ENCODE assay signal across 8 cellular contexts in genomic region chr10:6202684-6203330, GRCh38. TPM values are rescaled to one million over a fixed set of nuclear protein-coding genes. Genes with fewer than 3 reads are reported as not detected.
A peak's percentile ranks its signal among the peaks of the same experiment; 100 is the strongest.
DNase-seq lines count a peak whose midpoint lies in the region; ATAC-seq and TF ChIP-seq lines count a peak whose summit lies in the region.

Gene PFKFB3, plus strand, starts transcription at chr10:6202932. Its CDS starts 329 bp downstream, at chr10:6203261.

- H3K4me3 Mint-ChIP-seq in endothelial cell (ENCODE audit: unreplicated experiment) (peak within 1 kb of the TSS; percentile 98), mesothelial cell of epicardium (peak within 1 kb of the TSS; percentile 94)

- peak within 1 kb of the TSS; percentile 46 for H3K27ac ChIP-seq in C4-2B

- H3K27ac Mint-ChIP-seq in endothelial cell (ENCODE audit: unreplicated experiment) (peak within 1 kb of the TSS; percentile 70), mesothelial cell of epicardium (peak within 1 kb of the TSS; percentile 88)

- H3K27me3 Mint-ChIP-seq in endothelial cell (ENCODE audit: unreplicated experiment) (peaks cover 8% of the 10 kb centered on the region), mesothelial cell of epicardium (ENCODE audit: low read depth) (peaks cover 25% of the 10 kb centered on the region)

- peak; percentile 58 for ATAC-seq in HG03378 (IDR thresholded peaks at IDR 0.05; ENCODE audit: unreplicated experiment)

- DNase-seq in NOMO-1 (lab: John Stamatoyannopoulos, UW; ENCODE audit: unreplicated experiment in 2 of 2) (peak; percentile 82 to 93), endothelial cell (ENCODE audit: low spot score) (peak; percentile 99), mesothelial cell of epicardium (ENCODE audit: low spot score in 2 of 2, unreplicated experiment in 2 of 2) (peak; percentile 94 to 99)
- DNase-seq in activated CD8-positive, alpha-beta memory T cell treated with anti-CD3 and anti-CD28 coated beads, Interleukin-2, amount 50 U/mL, for 24 hours (ENCODE audit: extremely low read depth) = peak; percentile 74
- DNase-seq in stimulated activated CD8-positive, alpha-beta memory T cell treated with anti-CD3 and anti-CD28 coated beads, Interleukin-15, amount 100 ng/mL, for 48 hours (ENCODE audit: low read depth in 2 of 2) = peak; percentile 91 to 94

- H3K9me3 Mint-ChIP-seq in endothelial cell (ENCODE audit: unreplicated experiment) (no peaks in the 10 kb centered on the region), mesothelial cell of epicardium (no peaks in the 10 kb centered on the region)

- H3K36me3 Mint-ChIP-seq in endothelial cell (ENCODE audit: low read depth, unreplicated experiment) = peaks cover 4% of the 10 kb centered on the region
- peaks cover 1% of the 10 kb centered on the region for H3K36me3 Mint-ChIP-seq in mesothelial cell of epicardium

- TF ChIP-seq CTCF in C4-2B (conservative IDR thresholded peaks at IDR 0.05) (peak; percentile 95), endothelial cell (IDR thresholded peaks at IDR 0.05; ENCODE audit: unreplicated experiment) (peak; percentile 97), mesothelial cell of epicardium (IDR thresholded peaks at IDR 0.05; ENCODE audit: unreplicated experiment) (peak; percentile 94)

- peaks cover 10% of the 10 kb centered on the region for H3K4me1 Mint-ChIP-seq in endothelial cell (ENCODE audit: unreplicated experiment)
- H3K4me1 Mint-ChIP-seq in mesothelial cell of epicardium = peaks cover 25% of the 10 kb centered on the region

- TF ChIP-seq POLR2A in GM19099 (IDR thresholded peaks at IDR 0.05; ENCODE audit: extremely low read depth, insufficient read length, low read depth) = peak; percentile 88

RNA-seq across cellular contexts. Expression of gene PFKFB3, which starts in this region (rescaled TPM):
- total RNA-seq in endothelial cell (ENCODE audit: unreplicated experiment) (32.3 TPM), mesothelial cell of epicardium (51.0 to 55.0 TPM (median 51.5 TPM) in 3 replicates)

Comparison
In these comparisons a context has a peak if more than half of its experiments do, and no peak if none do; other contexts are left out.
1. Peak in every context shown above with its lines: DNase-seq, ATAC-seq and H3K27ac ChIP-seq.